Comparison of ENCODE assay signal across 2 cellular contexts in genomic region chr19:34838753-34839431, GRCh38.
A peak's percentile ranks its signal among the peaks of the same experiment; 100 is the strongest.
TF ChIP-seq lines count a peak whose summit lies in the region.

No MANE protein-coding gene starts in this region.

TF ChIP-seq in K562, 482 proteins besides CTCF, POLR2A, EP300 and RAD21:
- TF ChIP-seq ZBTB33 (CRISPR knock-in tag; IDR thresholded peaks at IDR 0.05) = peak; percentile 93
- TF ChIP-seq ZNF707 (CRISPR knock-in tag; conservative IDR thresholded peaks at IDR 0.05) = no peak
- TF ChIP-seq ZBTB49 (CRISPR knock-in tag; IDR thresholded peaks at IDR 0.05; ENCODE audit: borderline replicate concordance) = no peak
TF ChIP-seq in K562: peak in this region for 1.

TF ChIP-seq in HepG2, 621 proteins besides CTCF, POLR2A, EP300 and RAD21 (continued from another document and continues in another):
- no peak for TF ChIP-seq ARID4A (CRISPR knock-in tag; IDR thresholded peaks at IDR 0.05; ENCODE audit: borderline replicate concordance)
- TF ChIP-seq MEF2D (CRISPR knock-in tag; IDR thresholded peaks at IDR 0.05) = no peak
- no peak for TF ChIP-seq TRIM22 (IDR thresholded peaks at IDR 0.05)
- TF ChIP-seq HNRNPLL (IDR thresholded peaks at IDR 0.05; ENCODE audit: low read depth, low read length, poor library complexity, severe bottlenecking) = peak; percentile 67
- 0 out of 2 replicates have a peak, but pooled peaks have one; percentile 48 for TF ChIP-seq KLF6 (CRISPR knock-in tag; IDR thresholded peaks at IDR 0.05)
- TF ChIP-seq YY1 (IDR thresholded peaks at IDR 0.05; ENCODE audit: insufficient read depth, insufficient replicate concordance, low read depth, low read length) = no peak
- TF ChIP-seq TBX3 (IDR thresholded peaks at IDR 0.05; ENCODE audit: borderline replicate concordance) = no peak
- no peak for TF ChIP-seq ZFP36L2 (CRISPR knock-in tag; IDR thresholded peaks at IDR 0.05)
- no peak for TF ChIP-seq MATR3 (CRISPR knock-in tag; IDR thresholded peaks at IDR 0.05)
- TF ChIP-seq ZNF562 (CRISPR knock-in tag; IDR thresholded peaks at IDR 0.05; ENCODE audit: borderline replicate concordance) = no peak
- TF ChIP-seq ZSCAN21 (CRISPR knock-in tag; IDR thresholded peaks at IDR 0.05; ENCODE audit: borderline replicate concordance) = 0 out of 2 replicates have a peak, but pooled peaks have one; percentile 45
- no peak for TF ChIP-seq ZNF614 (CRISPR knock-in tag; IDR thresholded peaks at IDR 0.05; ENCODE audit: borderline replicate concordance)
- TF ChIP-seq KLF11 (CRISPR knock-in tag; IDR thresholded peaks at IDR 0.05) = no peak
- TF ChIP-seq MYNN (CRISPR knock-in tag; IDR thresholded peaks at IDR 0.05; ENCODE audit: low read depth) = no peak
- TF ChIP-seq KLF12 (CRISPR knock-in tag; IDR thresholded peaks at IDR 0.05; ENCODE audit: borderline replicate concordance) = no peak
- TF ChIP-seq NCOR1 (IDR thresholded peaks at IDR 0.05; ENCODE audit: borderline replicate concordance, low read length) = peak; percentile 42; the same call in 1 of the 2 replicates
- TF ChIP-seq MYC (CRISPR knock-in tag; IDR thresholded peaks at IDR 0.05; ENCODE audit: borderline replicate concordance) = peak; percentile 66; the same call in 1 of the 2 replicates
- no peak for TF ChIP-seq ARID2 (CRISPR knock-in tag; IDR thresholded peaks at IDR 0.05; ENCODE audit: borderline replicate concordance)
- no peak for TF ChIP-seq NAIF1 (CRISPR knock-in tag; IDR thresholded peaks at IDR 0.05; ENCODE audit: borderline replicate concordance)
- no peak for TF ChIP-seq ZNF33B (CRISPR knock-in tag; IDR thresholded peaks at IDR 0.05)
- peak; percentile 50; the same call in 1 of the 2 replicates for TF ChIP-seq BCL6 (CRISPR knock-in tag; IDR thresholded peaks at IDR 0.05)
- peak; percentile 52; the same call in 1 of the 2 replicates for TF ChIP-seq ZGPAT (CRISPR knock-in tag; IDR thresholded peaks at IDR 0.05)
- no peak for TF ChIP-seq TRAFD1 (CRISPR knock-in tag; IDR thresholded peaks at IDR 0.05; ENCODE audit: borderline replicate concordance)
- no peak for TF ChIP-seq CREB3 (CRISPR knock-in tag; IDR thresholded peaks at IDR 0.05)
- TF ChIP-seq ZNF550 (CRISPR knock-in tag; IDR thresholded peaks at IDR 0.05; ENCODE audit: borderline replicate concordance) = no peak
- TF ChIP-seq JUN (CRISPR knock-in tag; IDR thresholded peaks at IDR 0.05) = no peak
- no peak; the same call in 1 of the 2 replicates for TF ChIP-seq ARNT2 (CRISPR knock-in tag; IDR thresholded peaks at IDR 0.05; ENCODE audit: low read depth)
- TF ChIP-seq IKZF5 (CRISPR knock-in tag; IDR thresholded peaks at IDR 0.05) = no peak
- TF ChIP-seq ZNF292 (CRISPR knock-in tag; IDR thresholded peaks at IDR 0.05; ENCODE audit: borderline replicate concordance, low read depth) = peak; percentile 70; the same call in 1 of the 2 replicates
- no peak for TF ChIP-seq RAD51 (IDR thresholded peaks at IDR 0.05; ENCODE audit: borderline replicate concordance)
- TF ChIP-seq ZNF724P (CRISPR knock-in tag; IDR thresholded peaks at IDR 0.05; ENCODE audit: borderline replicate concordance) = no peak
- 0 out of 4 replicates have a peak, but pooled peaks of 1 of the 2 experiments have one; percentile 1 for TF ChIP-seq KLF16 (CRISPR knock-in tag; IDR thresholded peaks at IDR 0.05)
- TF ChIP-seq CEBPB (IDR thresholded peaks at IDR 0.05; ENCODE audit: borderline replicate concordance, low read depth, low read length) = peak; percentile 93
- peak; percentile 80; the same call in 1 of the 2 replicates for TF ChIP-seq ZNF800 (CRISPR knock-in tag; IDR thresholded peaks at IDR 0.05)
- TF ChIP-seq ZNF646 (CRISPR knock-in tag; IDR thresholded peaks at IDR 0.05) = no peak
- TF ChIP-seq ZNF251 (CRISPR knock-in tag; IDR thresholded peaks at IDR 0.05) = no peak
- no peak for TF ChIP-seq REPIN1 (CRISPR knock-in tag; IDR thresholded peaks at IDR 0.05; ENCODE audit: borderline replicate concordance, low read depth)
